Comparison of ENCODE assay signal across 23 cellular contexts in genomic region chr13:43206858-43207257, GRCh38.
"Had no signal": no experiment of that assay in that cellular context is flagged by ENCODE, and none has a peak within 500 bp of the region (broad histone marks: within the 10 kb centered on the region; RNA-seq: fewer than 3 reads in every experiment).

No MANE protein-coding gene starts in this region.

- ATAC-seq: HepG2 had no signal

- DNase-seq: IMR-90, Karpas-422, KG1, MG63, NCI-H1092, NCI-H1105 treated with DMSO at 0.1 percent for 48 hours, NCI-H1417 treated with DMSO at 0.1 percent for 48 hours, NCI-H146, NCI-H1694 treated with DMSO at 0.1 percent for 48 hours, NCI-H1930, NCI-H2081 treated with DMSO at 0.1 percent for 48 hours, NCI-H2171, NCI-H226, NCI-H446, NCI-H510A, NCI-H524 treated with DMSO at 0.1 percent for 48 hours, NCI-H774, Right ventricle myocardium superior, RPMI8226, SIG-M5 had no signal

- H3K27me3 ChIP-seq: MG63, SJSA1 had no signal

- H3K4me1 ChIP-seq: SJSA1 had no signal

- H3K4me3 ChIP-seq: MG63, SJSA1, SK-N-MC had no signal

- H3K9me3 ChIP-seq: SJSA1 had no signal

- H3K27ac ChIP-seq: SJSA1, SK-N-MC had no signal

- H3K36me3 ChIP-seq: MG63, SJSA1 had no signal
